17 cellular contexts compared by ENCODE assay signal in genomic region chr4:100722133-100722532, GRCh38.
A peak's percentile ranks its signal among the peaks of the same experiment; 100 is the strongest.
DNase-seq lines count a peak whose midpoint lies in the region; ATAC-seq and TF ChIP-seq lines count a peak whose summit lies in the region.
"Had no signal": no experiment of that assay in that cellular context is flagged by ENCODE, and none has a peak within 500 bp of the region (broad histone marks: within the 10 kb centered on the region; RNA-seq: fewer than 3 reads in every experiment).

No MANE protein-coding gene starts in this region.

- RAD21 ChIA-PET in HCT116 (lab: Charles Lee; ENCODE audit: low non-redundant PET in 1 of 2, low total read pairs in 2 of 2, uncharacterized antibody in 2 of 2, unreplicated experiment in 2 of 2) = no interaction called here

- no TSS peak for BruUV-seq in HCT116 (replicated peaks; lab: Mats Ljungman, UMichigan)

- DNase-seq in SK-N-SH (no peak), HCT116 (ENCODE audit: low read depth, low spot score) (no peak), esophagus muscularis mucosa (ENCODE audit: extremely low spot score) (no peak)
- DNase-seq in activated CD8-positive, alpha-beta memory T cell treated with anti-CD3 and anti-CD28 coated beads, Interleukin-2, amount 50 U/mL, for 4 hours = no peak
- DNase-seq: 8988T; AML-193; Caco-2; Calu3; CD4-positive, alpha-beta T cell; CD8-positive, alpha-beta T cell; DMS79 treated with DMSO at 0.1 percent for 48 hours; GF-D8 had no signal

- no peaks in the 10 kb centered on the region for H3K36me3 ChIP-seq in SK-N-SH (replicated peaks in 1 of 2; ENCODE audit: control insufficient read depth in 1 of 2, insufficient read depth in 2 of 2, low read length in 1 of 2)
- H3K36me3 ChIP-seq in HCT116 (ENCODE audit: control insufficient read depth in 1 of 2, insufficient read depth in 2 of 2, low read length in 2 of 2) = no peaks in the 10 kb centered on the region
- H3K36me3 ChIP-seq in esophagus muscularis mucosa = no peaks in the 10 kb centered on the region
- H3K36me3 ChIP-seq: BLaER1 treated with 17β-estradiol and CSF1 and Interleukin-3, amounts not matched to agents 10 nM and 100 nM had no signal

- no peak for TF ChIP-seq EP300 in SK-N-SH (IDR thresholded peaks at IDR 0.05; ENCODE audit: borderline replicate concordance in 1 of 2, low read depth in 1 of 2, low read length in 1 of 2)
- no peak for TF ChIP-seq EP300 in esophagus muscularis mucosa (IDR thresholded peaks at IDR 0.05)

- H2AFZ ChIP-seq in SK-N-SH (ENCODE audit: low read depth) (no peak overlapping the region; the same call in 1 of the 2 replicates), HCT116 (ENCODE audit: low read depth, low read length, poor library complexity, severe bottlenecking) (peak overlapping the region; percentile 51)

- TF ChIP-seq RAD21 in SK-N-SH (IDR thresholded peaks at IDR 0.05; ENCODE audit: low read length) (no peak), HCT116 (IDR thresholded peaks at IDR 0.05; ENCODE audit: low read depth) (no peak)

- no peak for TF ChIP-seq POLR2A in HCT116 (IDR thresholded peaks at IDR 0.05; ENCODE audit: borderline replicate concordance, extremely low read depth, insufficient read depth, insufficient read length)
- no peak for TF ChIP-seq POLR2A in esophagus muscularis mucosa (IDR thresholded peaks at IDR 0.05; ENCODE audit: low read depth)

- intact Hi-C loops in HCT116 (cut with micrococcal nuclease) (no loop called here), esophagus muscularis mucosa (cut with DNase I) (no loop called here)

- no peaks in the 10 kb centered on the region for H3K9me2 ChIP-seq in SK-N-SH
- H3K9me2 ChIP-seq in HCT116 (ENCODE audit: insufficient read depth) = no peaks in the 10 kb centered on the region

- CTCF ChIA-PET in SK-N-SH (lab: Yijun Ruan, JAX) (interaction anchor here (0.6 kb wide), 1 partner anchor 1517 kb away, joined by 3 read pairs; no protein-coding TSS in a partner anchor), HCT116 (lab: Charles Lee) (no interaction called here)

- H3K27me3 ChIP-seq in SK-N-SH (ENCODE audit: insufficient read depth) = no peaks in the 10 kb centered on the region
- H3K27me3 ChIP-seq in HCT116 (ENCODE audit: insufficient read depth, low read length) = no peaks in the 10 kb centered on the region
- H3K27me3 ChIP-seq in esophagus muscularis mucosa = no peaks in the 10 kb centered on the region
- H3K27me3 ChIP-seq: BLaER1 treated with 17β-estradiol and CSF1 and Interleukin-3, amounts not matched to agents 10 nM and 100 nM had no signal

- H3K4me2 ChIP-seq in SK-N-SH (no peak overlapping the region), HCT116 (ENCODE audit: low read length) (no peak overlapping the region)
- H3K4me2 ChIP-seq: BLaER1 treated with 17β-estradiol and CSF1 and Interleukin-3, amounts not matched to agents 10 nM and 100 nM had no signal

- H3F3A ChIP-seq in SK-N-SH (replicated peaks; ENCODE audit: insufficient read depth) = no peaks in the 10 kb centered on the region

- H4K20me1 ChIP-seq in SK-N-SH (ENCODE audit: insufficient read depth) (no peaks in the 10 kb centered on the region), HCT116 (ENCODE audit: insufficient read depth) (no peaks in the 10 kb centered on the region)
- H4K20me1 ChIP-seq: BLaER1 treated with 17β-estradiol and CSF1 and Interleukin-3, amounts not matched to agents 10 nM and 100 nM had no signal

- 64% methylated on average over 2 of the region's 2 CpGs for WGBS in SK-N-SH (ENCODE audit: low lambda C conversion rate)
- WGBS in esophagus muscularis mucosa = 52% methylated on average over 2 of the region's 2 CpGs

- H3K9me3 ChIP-seq in SK-N-SH (0 out of 2 replicates have a peak, but pooled peaks cover 10% of the 10 kb centered on the region), HCT116 (ENCODE audit: control insufficient read depth in 1 of 2, insufficient read depth in 1 of 2, low read depth in 1 of 2, low read length in 2 of 2) (no peaks in the 10 kb centered on the region), esophagus muscularis mucosa (no peaks in the 10 kb centered on the region)
- H3K9me3 ChIP-seq: BLaER1 treated with 17β-estradiol and CSF1 and Interleukin-3, amounts not matched to agents 10 nM and 100 nM; Caco-2 had no signal

- no peak for TF ChIP-seq CTCF in SK-N-SH (IDR thresholded peaks at IDR 0.05)
- no peak for TF ChIP-seq CTCF in HCT116 (IDR thresholded peaks at IDR 0.05 in 2 of 3, conservative IDR thresholded peaks at IDR 0.05 in 1 of 3; ENCODE audit: borderline replicate concordance in 1 of 3, insufficient read depth in 1 of 3, low read depth in 2 of 3, low read length in 2 of 3)
- no peak for TF ChIP-seq CTCF in esophagus muscularis mucosa (IDR thresholded peaks at IDR 0.05)

- POLR2A ChIA-PET in SK-N-SH (lab: Yijun Ruan, JAX) (no interaction called here), HCT116 (lab: Charles Lee) (no interaction called here)

- ATAC-seq in SK-N-SH treated with all-trans-retinoic acid at 6 μM for 48 hours (peak; percentile 56), HCT116 (no peak), HG03097 (IDR thresholded peaks at IDR 0.05; ENCODE audit: low FRiP score, unreplicated experiment) (no peak), GM21367 (IDR thresholded peaks at IDR 0.05; ENCODE audit: unreplicated experiment) (no peak)
- ATAC-seq: CD8-positive, alpha-beta T cell had no signal

- H3K9ac ChIP-seq in SK-N-SH = no peak overlapping the region
- no peak overlapping the region for H3K9ac ChIP-seq in HCT116 (ENCODE audit: low read length)
- H3K9ac ChIP-seq: BLaER1 treated with 17β-estradiol and CSF1 and Interleukin-3, amounts not matched to agents 10 nM and 100 nM had no signal

- H3K4me1 ChIP-seq in SK-N-SH (ENCODE audit: control insufficient read depth in 1 of 2, insufficient read depth in 2 of 2, low read depth in 1 of 2, low read length in 1 of 2) (no peaks in the 10 kb centered on the region; a peak in 1 of 4 replicates), HCT116 (ENCODE audit: control insufficient read depth in 1 of 2, insufficient read depth in 2 of 2, low read length in 2 of 2) (peaks cover 0 to 4% of the 10 kb centered on the region in 2 experiments; a peak in 1 of 4 replicates), esophagus muscularis mucosa (peaks cover 0 to 17% (median 0%) of the 10 kb centered on the region in 4 donors)
- H3K4me1 ChIP-seq: BLaER1 treated with 17β-estradiol and CSF1 and Interleukin-3, amounts not matched to agents 10 nM and 100 nM; Caco-2 had no signal

- H3K4me3 ChIP-seq in SK-N-SH (ENCODE audit: low read depth in 2 of 2, low read length in 1 of 2) = no peak overlapping the region
- no peak overlapping the region for H3K4me3 ChIP-seq in HCT116 (replicated peaks in 1 of 2; ENCODE audit: low read depth in 1 of 2, low read length in 2 of 2)
- no peak overlapping the region for H3K4me3 ChIP-seq in esophagus muscularis mucosa
- H3K4me3 ChIP-seq: BLaER1 treated with 17β-estradiol and CSF1 and Interleukin-3, amounts not matched to agents 10 nM and 100 nM had no signal

- H3K27ac ChIP-seq in SK-N-SH (ENCODE audit: low read depth in 2 of 2, low read length in 1 of 2) (peak overlapping the region in 1 of 2 experiments; percentile 28; a peak in 1 of 4 replicates), HCT116 (ENCODE audit: low read depth, low read length) (no peak overlapping the region), esophagus muscularis mucosa (replicated peaks in 1 of 4) (peak overlapping the region in 3 of 4 donors; percentile 48 to 52 (median 49))
- H3K27ac ChIP-seq: BLaER1 treated with 17β-estradiol and CSF1 and Interleukin-3, amounts not matched to agents 10 nM and 100 nM; C4-2B had no signal

- H3K79me2 ChIP-seq in SK-N-SH (ENCODE audit: insufficient read depth) (no peaks in the 10 kb centered on the region), HCT116 (ENCODE audit: insufficient read depth, low read length) (no peaks in the 10 kb centered on the region)

TF ChIP-seq in SK-N-SH, 30 proteins besides CTCF, POLR2A, EP300 and RAD21:
- no peak for TF ChIP-seq GATA2 (CRISPR knock-in tag; IDR thresholded peaks at IDR 0.05)
- no peak for TF ChIP-seq FOSL2 (IDR thresholded peaks at IDR 0.05; ENCODE audit: borderline replicate concordance, low read depth)
- no peak for TF ChIP-seq FOXM1 (IDR thresholded peaks at IDR 0.05; ENCODE audit: low read depth)
- TF ChIP-seq MAX (IDR thresholded peaks at IDR 0.05; ENCODE audit: low read depth) = no peak
- no peak for TF ChIP-seq USF1 (IDR thresholded peaks at IDR 0.05; ENCODE audit: borderline replicate concordance, low read depth)
- TF ChIP-seq CHD2 (IDR thresholded peaks at IDR 0.05; ENCODE audit: low read length, partially characterized antibody) = no peak

TF ChIP-seq in HCT116, 20 proteins besides CTCF, POLR2A, EP300 and RAD21:
- no peak for TF ChIP-seq ELF1 (IDR thresholded peaks at IDR 0.05; ENCODE audit: borderline replicate concordance, low read depth)
